Comparison of ENCODE assay signal across 8 cellular contexts in the genomic region with DNA sequence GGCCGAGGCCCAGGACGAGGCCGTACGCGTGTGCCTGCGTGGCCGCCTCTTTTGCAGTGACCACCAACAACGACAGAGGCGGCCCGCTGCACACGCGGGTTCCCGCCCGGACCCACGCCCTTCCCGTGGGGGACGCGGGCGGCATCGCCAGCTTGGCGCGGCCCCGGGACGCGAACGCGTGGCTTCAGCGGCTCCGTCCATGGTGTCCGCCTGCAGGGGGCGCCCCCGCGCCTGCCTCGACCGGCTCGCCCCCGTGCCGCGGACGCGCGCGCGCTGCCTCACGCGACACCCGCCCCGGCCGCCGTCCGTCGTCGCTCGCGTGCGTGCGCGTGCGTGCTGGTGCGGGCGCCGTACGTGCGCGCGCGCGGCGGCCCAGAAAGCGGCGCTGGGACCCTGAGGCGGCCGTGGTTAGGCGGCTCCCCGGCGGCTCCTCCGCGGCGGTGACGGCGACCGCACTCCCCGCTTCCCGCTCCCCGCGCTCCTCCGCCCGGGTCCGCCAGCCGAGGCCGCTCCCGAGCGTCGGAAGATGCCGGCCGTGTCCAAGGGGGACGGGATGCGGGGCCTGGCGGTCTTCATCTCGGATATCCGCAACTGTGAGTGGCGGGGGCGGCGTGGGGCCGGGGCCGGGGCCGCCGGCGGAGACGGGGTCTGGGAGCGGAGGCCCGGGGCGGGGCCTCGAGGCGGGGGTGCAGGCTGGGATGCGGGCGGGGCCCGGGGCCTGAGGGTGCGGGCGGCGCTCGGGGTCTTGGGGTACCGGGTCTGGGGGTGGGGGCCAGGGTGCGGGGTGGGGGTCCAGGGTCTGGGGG. TPM values are rescaled to one million over a fixed set of nuclear protein-coding genes. Genes with fewer than 3 reads are reported as not detected.
DNase-seq lines count a peak whose midpoint lies in the region; ATAC-seq and TF ChIP-seq lines count a peak whose summit lies in the region.

TSS of gene AP2A2 (plus strand) at position 375 of the 806 bp plus-strand sequence. CDS start at position 527, 152 bp downstream.

- TF ChIP-seq CTCF in Loucy (conservative IDR thresholded peaks at IDR 0.05; ENCODE audit: low read length) (peak; percentile 50), SU-DHL-6 (IDR thresholded peaks at IDR 0.05; ENCODE audit: insufficient read depth, low read length, poor library complexity, severe bottlenecking) (peak; percentile 49), parathyroid adenoma (IDR thresholded peaks at IDR 0.05) (peak; percentile 36), thyroid gland (IDR thresholded peaks at IDR 0.05) (peak; percentile 24 to 98 (median 71))

- peaks cover 5% of the 10 kb centered on the region for H3K36me3 Mint-ChIP-seq in activated naive CD8-positive, alpha-beta T cell treated with anti-CD3 and anti-CD28 coated beads for 36 hours

- H2AFZ ChIP-seq in Loucy (ENCODE audit: low read length) (no peak within 1 kb of the TSS; the same call in 1 of the 2 replicates), SU-DHL-6 (ENCODE audit: low read depth, low read length, severe bottlenecking) (peak within 1 kb of the TSS; percentile 63), parathyroid adenoma (peak within 1 kb of the TSS; percentile 64)

- WGBS in thyroid gland, 2 donors: 18% methylated on average over 20 of the region's 124 CpGs; no CpG with 5 or more reads in 1 of the 2 donors

- peak within 1 kb of the TSS; percentile 78 for H3K4me3 ChIP-seq in Loucy (ENCODE audit: low read length, poor library complexity, severe bottlenecking)
- peak within 1 kb of the TSS; percentile 92 for H3K4me3 ChIP-seq in SU-DHL-6 (ENCODE audit: insufficient read depth, low read length, poor library complexity, severe bottlenecking)
- peak within 1 kb of the TSS; percentile 64 for H3K4me3 ChIP-seq in parathyroid adenoma (ENCODE audit: low read depth, low read length)
- H3K4me3 ChIP-seq in thyroid gland (replicated peaks in 1 of 3): peak within 1 kb of the TSS; percentile 48 to 84 (median 83)

- H3K79me2 ChIP-seq in Loucy (ENCODE audit: insufficient read depth, low read length) (peaks cover 49% of the 10 kb centered on the region), SU-DHL-6 (ENCODE audit: insufficient read depth, low read length) (peaks cover 43% of the 10 kb centered on the region), parathyroid adenoma (no peaks in the 10 kb centered on the region)

- H3F3A ChIP-seq in Loucy (ENCODE audit: low read depth) (peaks cover 10% of the 10 kb centered on the region), SU-DHL-6 (ENCODE audit: insufficient read depth) (peaks cover 13% of the 10 kb centered on the region)

- H3K27ac ChIP-seq in SU-DHL-6 (ENCODE audit: low read depth, low read length): peak within 1 kb of the TSS; percentile 54
- H3K27ac ChIP-seq in parathyroid adenoma: peak within 1 kb of the TSS; percentile 36
- peak within 1 kb of the TSS; percentile 72 to 90 (median 89) for H3K27ac ChIP-seq in thyroid gland

- no peaks in the 10 kb centered on the region for H3K27me3 ChIP-seq in Loucy (ENCODE audit: insufficient read depth, low read length, poor library complexity, severe bottlenecking)
- H3K27me3 ChIP-seq in SU-DHL-6 (ENCODE audit: low read length): no peaks in the 10 kb centered on the region
- no peaks in the 10 kb centered on the region for H3K27me3 ChIP-seq in parathyroid adenoma (ENCODE audit: control insufficient read depth, insufficient read depth, low read length)
- H3K27me3 ChIP-seq in thyroid gland: no peaks in the 10 kb centered on the region

- H4K20me1 ChIP-seq in Loucy (ENCODE audit: insufficient read depth, low read length, poor library complexity, severe bottlenecking) (peaks cover 34% of the 10 kb centered on the region), SU-DHL-6 (ENCODE audit: low read depth, low read length) (no peaks in the 10 kb centered on the region; the same call in 1 of the 2 replicates)

- peak; percentile 90 for ATAC-seq in Right ventricle myocardium inferior

- H3K27ac Mint-ChIP-seq in activated naive CD8-positive, alpha-beta T cell treated with anti-CD3 and anti-CD28 coated beads for 36 hours: peak within 1 kb of the TSS; percentile 78

- H3K9me3 ChIP-seq in ES-I3 (ENCODE audit: control insufficient read depth, insufficient read depth, low read length) (no peaks in the 10 kb centered on the region), Loucy (ENCODE audit: insufficient read depth, low read depth, low read length) (no peaks in the 10 kb centered on the region), SU-DHL-6 (ENCODE audit: insufficient read depth, low read length) (no peaks in the 10 kb centered on the region), parathyroid adenoma (ENCODE audit: control insufficient read depth, low read length) (no peaks in the 10 kb centered on the region), thyroid gland (no peaks in the 10 kb centered on the region)

- DNase-seq in H4 (ENCODE audit: low spot score) (peak; percentile 82), Right ventricle myocardium inferior (ENCODE audit: missing footprints) (peak; percentile 96), thyroid gland (peak; percentile 88)
- peak; percentile 97 for DNase-seq in activated naive CD8-positive, alpha-beta T cell treated with anti-CD3 and anti-CD28 coated beads for 36 hours

- H3K9me3 Mint-ChIP-seq in activated naive CD8-positive, alpha-beta T cell treated with anti-CD3 and anti-CD28 coated beads for 36 hours: no peaks in the 10 kb centered on the region

- peak within 1 kb of the TSS; percentile 86 for H3K9ac ChIP-seq in ES-I3 (ENCODE audit: low read depth, low read length)
- H3K9ac ChIP-seq in Loucy (ENCODE audit: low read depth, low read length, poor library complexity, severe bottlenecking): peak within 1 kb of the TSS; percentile 74
- H3K9ac ChIP-seq in SU-DHL-6 (ENCODE audit: low read length): peak within 1 kb of the TSS; percentile 82
- no peak within 1 kb of the TSS for H3K9ac ChIP-seq in parathyroid adenoma

- intact Hi-C loops in Right ventricle myocardium inferior (cut with DNase I): loop anchor here (5.0 kb wide), 3 partner anchors 52 to 127 kb away; partner anchors contain the start of genes POLR2L and TSPAN4
- intact Hi-C loops in thyroid gland (cut with DNase I): loop anchor here (10.0 kb wide), 1 partner anchor 59 kb away; no protein-coding TSS in a partner anchor

- peaks cover 28% of the 10 kb centered on the region for H3K4me1 Mint-ChIP-seq in activated naive CD8-positive, alpha-beta T cell treated with anti-CD3 and anti-CD28 coated beads for 36 hours

- no peaks in the 10 kb centered on the region for H3K27me3 Mint-ChIP-seq in activated naive CD8-positive, alpha-beta T cell treated with anti-CD3 and anti-CD28 coated beads for 36 hours

- H3K36me3 ChIP-seq in ES-I3 (ENCODE audit: insufficient read depth, low read length): peaks cover 11% of the 10 kb centered on the region
- H3K36me3 ChIP-seq in Loucy (ENCODE audit: insufficient read depth, low read length): no peaks in the 10 kb centered on the region
- no peaks in the 10 kb centered on the region for H3K36me3 ChIP-seq in SU-DHL-6 (ENCODE audit: low read length)
- H3K36me3 ChIP-seq in parathyroid adenoma (ENCODE audit: control insufficient read depth, insufficient read depth, low read length): no peaks in the 10 kb centered on the region
- no peaks in the 10 kb centered on the region for H3K36me3 ChIP-seq in thyroid gland

- H3K9me2 ChIP-seq in Loucy (replicated peaks; ENCODE audit: low read depth, low read length) (no peaks in the 10 kb centered on the region), SU-DHL-6 (replicated peaks; ENCODE audit: insufficient read depth, low read length) (no peaks in the 10 kb centered on the region)

- peak within 1 kb of the TSS; percentile 85 for H3K4me3 Mint-ChIP-seq in activated naive CD8-positive, alpha-beta T cell treated with anti-CD3 and anti-CD28 coated beads for 36 hours

- H3K4me1 ChIP-seq in ES-I3 (ENCODE audit: insufficient read depth, low read length): no peaks in the 10 kb centered on the region; the same call in 1 of the 2 replicates
- H3K4me1 ChIP-seq in Loucy (ENCODE audit: insufficient read depth, low read length, poor library complexity, severe bottlenecking): peaks cover 39% of the 10 kb centered on the region
- peaks cover 3% of the 10 kb centered on the region for H3K4me1 ChIP-seq in parathyroid adenoma
- H3K4me1 ChIP-seq in thyroid gland: peaks cover 8 to 16% of the 10 kb centered on the region in 2 donors

- H3K4me2 ChIP-seq in Loucy (ENCODE audit: low read depth, low read length, poor library complexity, severe bottlenecking) (peak within 1 kb of the TSS; percentile 97), SU-DHL-6 (ENCODE audit: low read depth, low read length, poor library complexity, severe bottlenecking) (peak within 1 kb of the TSS; percentile 76), parathyroid adenoma (ENCODE audit: low read length) (peak within 1 kb of the TSS; percentile 73)

- TF ChIP-seq POLR2A in thyroid gland (IDR thresholded peaks at IDR 0.05): peak in 1 of 2 donors; percentile 78

RNA-seq across cellular contexts. Expression of gene AP2A2, which starts in this region (rescaled TPM):
- total RNA-seq in H4 (2014; rRNA removed; shearing (Covaris generic)): 25.1 and 25.3 TPM in 2 replicates
- total RNA-seq in activated naive CD8-positive, alpha-beta T cell treated with anti-CD3 and anti-CD28 coated beads for 36 hours: 10 to 100 TPM; 26.3 to 30.3 TPM
- 51.7 TPM for total RNA-seq in Right ventricle myocardium inferior
- total RNA-seq in thyroid gland: 10 to 100 TPM; 37.2 to 67.3 (median 54.1) TPM

Comparison
In these comparisons a context has a peak if more than half of its experiments do, and no peak if none do; other contexts are left out.
1. Peak in every context shown above with its lines: DNase-seq, ATAC-seq, H3K4me3 ChIP-seq and H3K27ac ChIP-seq.
2. H3K27ac ChIP-seq: peak in every context shown above with its lines; median percentile 89 in thyroid gland; 54 in SU-DHL-6; 36 in parathyroid adenoma.